ENCODE assay signal across 31 cellular contexts in the genomic region with DNA sequence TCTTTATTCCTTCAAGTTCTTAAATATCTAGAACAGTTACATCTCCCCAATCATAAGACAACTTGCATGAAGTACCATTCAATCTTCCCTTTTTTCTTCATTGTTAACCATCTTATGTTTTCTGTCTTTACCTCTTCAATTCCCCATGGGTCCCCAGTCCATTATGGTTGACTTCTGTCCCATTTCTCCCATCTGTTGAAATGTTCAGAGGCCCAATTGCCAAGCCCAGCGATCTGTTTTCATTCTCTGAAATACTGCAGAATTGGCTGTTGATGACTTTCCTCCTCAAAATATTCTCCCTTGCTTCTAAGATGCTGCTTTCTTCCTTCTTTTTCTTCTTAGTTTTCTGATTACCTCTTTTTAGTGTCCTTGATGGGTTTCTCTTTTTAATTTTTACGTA. TPM values are rescaled to one million over a fixed set of nuclear protein-coding genes. Genes with fewer than 3 reads are reported as not detected.
DNase-seq lines count a peak whose midpoint lies in the region; ATAC-seq, FAIRE-seq and TF ChIP-seq lines count a peak whose summit lies in the region.
"Had no signal": no experiment of that assay in that cellular context is flagged by ENCODE, and none has a peak within 500 bp of the region (broad histone marks: within the 10 kb centered on the region; RNA-seq: fewer than 3 reads in every experiment).

No MANE protein-coding gene starts in this region.

- 56% methylated on average over 2 of the region's 2 CpGs for WGBS in esophagus muscularis mucosa
- 90 to 96% methylated on average over 2 of the region's 2 CpGs for WGBS in sigmoid colon, 2 donors

- no peak for FAIRE-seq in HTR-8/SVneo (lab: Jason Lieb, UNC)
- FAIRE-seq: A204.1, bronchial epithelial cell, GM12878, H54, keratinocyte, urothelium cell line had no signal

- intact Hi-C loops in esophagus muscularis mucosa (cut with DNase I) (no loop called here), sigmoid colon (cut with DNase I) (no loop called here)

- TF ChIP-seq EP300 in esophagus muscularis mucosa (IDR thresholded peaks at IDR 0.05) (no peak), sigmoid colon (IDR thresholded peaks at IDR 0.05) (no peak)

- H3K4me3 ChIP-seq in esophagus muscularis mucosa (peak overlapping the region in 2 of 4 donors; percentile 11 to 23), sigmoid colon (no peak overlapping the region)
- H3K4me3 ChIP-seq: GM12878, Peyer's patch, psoas muscle had no signal

- ATAC-seq in GM19324 (IDR thresholded peaks at IDR 0.05; ENCODE audit: low FRiP score, unreplicated experiment) (no peak), GM21515 (IDR thresholded peaks at IDR 0.05; ENCODE audit: unreplicated experiment) (no peak)
- ATAC-seq: activated naive CD4-positive, alpha-beta T cell treated with anti-CD3 and anti-CD28 coated beads, Interleukin-2, amount 50 U/mL, for 72 hours; GM12878; psoas muscle had no signal

- H3K9me3 ChIP-seq in esophagus muscularis mucosa = no peaks in the 10 kb centered on the region
- H3K9me3 ChIP-seq in sigmoid colon = no peaks in the 10 kb centered on the region
- H3K9me3 ChIP-seq: Peyer's patch, psoas muscle had no signal

- H3K27me3 ChIP-seq in esophagus muscularis mucosa (no peaks in the 10 kb centered on the region), sigmoid colon (no peaks in the 10 kb centered on the region)
- H3K27me3 ChIP-seq: Peyer's patch had no signal

- peak overlapping the region; percentile 64 for H3K27ac ChIP-seq in 22Rv1
- peak overlapping the region; percentile 78 to 100 (median 82) for H3K27ac ChIP-seq in esophagus muscularis mucosa (replicated peaks in 1 of 4)
- H3K27ac ChIP-seq in sigmoid colon = peak overlapping the region; percentile 65 to 100 (median 88)
- H3K27ac ChIP-seq: psoas muscle had no signal

- no peak for TF ChIP-seq POLR2A in esophagus muscularis mucosa (IDR thresholded peaks at IDR 0.05; ENCODE audit: low read depth)
- no peak for TF ChIP-seq POLR2A in sigmoid colon (IDR thresholded peaks at IDR 0.05)

- H3K4me1 ChIP-seq in esophagus muscularis mucosa (peaks cover 61 to 100% (median 93%) of the 10 kb centered on the region in 4 donors), sigmoid colon (peaks cover 0 to 100% (median 95%) of the 10 kb centered on the region in 4 donors)

- peaks cover under 1 to 9% (median 7%) of the 10 kb centered on the region in 4 donors for H3K36me3 ChIP-seq in esophagus muscularis mucosa
- peaks cover 0 to 4% (median 1%) of the 10 kb centered on the region in 4 donors for H3K36me3 ChIP-seq in sigmoid colon
- H3K36me3 ChIP-seq: Peyer's patch had no signal

- TF ChIP-seq CTCF in 22Rv1 (IDR thresholded peaks at IDR 0.05) = no peak
- TF ChIP-seq CTCF in esophagus muscularis mucosa (IDR thresholded peaks at IDR 0.05) = no peak
- no peak for TF ChIP-seq CTCF in sigmoid colon (IDR thresholded peaks at IDR 0.05)

- DNase-seq in NCI-H446 treated with DMSO at 0.1 percent for 48 hours (lab: John Stamatoyannopoulos, UW) (peak; percentile 19), esophagus muscularis mucosa (ENCODE audit: extremely low spot score) (no peak), sigmoid colon (no peak), HTR-8/SVneo (ENCODE audit: insufficient read length, low spot score) (no peak), iPS-NIHi11 (ENCODE audit: low spot score) (no peak)
- DNase-seq: activated CD4-positive, alpha-beta T cell treated with anti-CD3 and anti-CD28 coated beads for 48 hours; activated CD8-positive, alpha-beta memory T cell treated with anti-CD3 and anti-CD28 coated beads for 24 hours; activated effector memory CD4-positive, alpha-beta T cell treated with Interleukin-2 at 50 U/mL for 16 hours; activated T-cell treated with anti-CD3 and anti-CD28 coated beads for 4 hours; anterior cingulate cortex; cortex of kidney; effector memory CD4-positive, alpha-beta T cell; Kasumi-1; NCI-H1417; NCI-H2029 treated with DMSO at 0.1 percent for 48 hours; NCI-H2227 treated with DMSO at 0.1 percent for 48 hours; Peyer's patch; psoas muscle; SIG-M5; stimulated activated CD4-positive, alpha-beta T cell treated with anti-CD3 and anti-CD28 coated beads, Interleukin-15, amount 100 ng/mL, for 24 hours; stimulated activated CD4-positive, alpha-beta T cell treated with anti-CD3 and anti-CD28 coated beads, Interleukin-4, amount 100 ng/mL, for 4 hours had no signal

RNA-seq across cellular contexts. Expression of a gene that starts 26.0 kb away (rescaled TPM):
- total RNA-seq in esophagus muscularis mucosa = 1,000 to 10,000 TPM; 2,370 to 3,630 (median 3,339) TPM
- 1,000 to 10,000 TPM; 1,872 to 2,237 (median 1,948) TPM for total RNA-seq in sigmoid colon
- polyA plus RNA-seq in sigmoid colon = 100 to 1,000 TPM; 429 to 672 (median 586) TPM
